Comparison of ENCODE assay signal across 1 cellular context in the genomic region with DNA sequence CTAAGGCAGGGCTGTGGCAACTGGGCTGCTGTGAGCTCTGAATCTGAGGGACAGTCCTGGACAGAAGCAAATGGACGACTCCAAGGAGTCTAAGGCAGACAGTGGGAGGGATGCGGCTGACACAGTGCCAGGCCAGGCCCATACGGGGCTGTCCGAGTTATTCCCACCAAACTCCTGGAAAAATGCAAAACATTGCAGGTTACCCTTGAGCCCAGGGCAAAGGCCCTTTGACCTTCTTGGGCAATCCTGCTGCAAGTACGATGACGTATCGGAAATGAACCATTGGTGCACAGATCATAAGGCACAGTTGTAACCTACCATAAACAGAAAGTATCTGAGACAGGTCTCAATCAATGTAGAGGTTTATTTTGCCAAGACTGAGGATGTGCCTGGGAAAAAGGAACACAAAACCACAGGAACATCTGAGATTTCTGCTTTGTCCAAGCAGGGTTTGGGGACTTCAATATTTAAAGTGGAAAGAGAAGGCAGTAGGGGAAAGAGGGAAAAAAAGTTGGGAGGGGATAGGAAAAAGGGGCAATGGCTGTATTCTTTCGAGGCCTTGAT.
TF ChIP-seq lines count a peak whose summit lies in the region.

No MANE protein-coding gene starts in this region.

TF ChIP-seq in HepG2, 621 proteins besides CTCF, POLR2A, EP300 and RAD21 (continued from another document and continues in another):
- TF ChIP-seq, protein P1, sequence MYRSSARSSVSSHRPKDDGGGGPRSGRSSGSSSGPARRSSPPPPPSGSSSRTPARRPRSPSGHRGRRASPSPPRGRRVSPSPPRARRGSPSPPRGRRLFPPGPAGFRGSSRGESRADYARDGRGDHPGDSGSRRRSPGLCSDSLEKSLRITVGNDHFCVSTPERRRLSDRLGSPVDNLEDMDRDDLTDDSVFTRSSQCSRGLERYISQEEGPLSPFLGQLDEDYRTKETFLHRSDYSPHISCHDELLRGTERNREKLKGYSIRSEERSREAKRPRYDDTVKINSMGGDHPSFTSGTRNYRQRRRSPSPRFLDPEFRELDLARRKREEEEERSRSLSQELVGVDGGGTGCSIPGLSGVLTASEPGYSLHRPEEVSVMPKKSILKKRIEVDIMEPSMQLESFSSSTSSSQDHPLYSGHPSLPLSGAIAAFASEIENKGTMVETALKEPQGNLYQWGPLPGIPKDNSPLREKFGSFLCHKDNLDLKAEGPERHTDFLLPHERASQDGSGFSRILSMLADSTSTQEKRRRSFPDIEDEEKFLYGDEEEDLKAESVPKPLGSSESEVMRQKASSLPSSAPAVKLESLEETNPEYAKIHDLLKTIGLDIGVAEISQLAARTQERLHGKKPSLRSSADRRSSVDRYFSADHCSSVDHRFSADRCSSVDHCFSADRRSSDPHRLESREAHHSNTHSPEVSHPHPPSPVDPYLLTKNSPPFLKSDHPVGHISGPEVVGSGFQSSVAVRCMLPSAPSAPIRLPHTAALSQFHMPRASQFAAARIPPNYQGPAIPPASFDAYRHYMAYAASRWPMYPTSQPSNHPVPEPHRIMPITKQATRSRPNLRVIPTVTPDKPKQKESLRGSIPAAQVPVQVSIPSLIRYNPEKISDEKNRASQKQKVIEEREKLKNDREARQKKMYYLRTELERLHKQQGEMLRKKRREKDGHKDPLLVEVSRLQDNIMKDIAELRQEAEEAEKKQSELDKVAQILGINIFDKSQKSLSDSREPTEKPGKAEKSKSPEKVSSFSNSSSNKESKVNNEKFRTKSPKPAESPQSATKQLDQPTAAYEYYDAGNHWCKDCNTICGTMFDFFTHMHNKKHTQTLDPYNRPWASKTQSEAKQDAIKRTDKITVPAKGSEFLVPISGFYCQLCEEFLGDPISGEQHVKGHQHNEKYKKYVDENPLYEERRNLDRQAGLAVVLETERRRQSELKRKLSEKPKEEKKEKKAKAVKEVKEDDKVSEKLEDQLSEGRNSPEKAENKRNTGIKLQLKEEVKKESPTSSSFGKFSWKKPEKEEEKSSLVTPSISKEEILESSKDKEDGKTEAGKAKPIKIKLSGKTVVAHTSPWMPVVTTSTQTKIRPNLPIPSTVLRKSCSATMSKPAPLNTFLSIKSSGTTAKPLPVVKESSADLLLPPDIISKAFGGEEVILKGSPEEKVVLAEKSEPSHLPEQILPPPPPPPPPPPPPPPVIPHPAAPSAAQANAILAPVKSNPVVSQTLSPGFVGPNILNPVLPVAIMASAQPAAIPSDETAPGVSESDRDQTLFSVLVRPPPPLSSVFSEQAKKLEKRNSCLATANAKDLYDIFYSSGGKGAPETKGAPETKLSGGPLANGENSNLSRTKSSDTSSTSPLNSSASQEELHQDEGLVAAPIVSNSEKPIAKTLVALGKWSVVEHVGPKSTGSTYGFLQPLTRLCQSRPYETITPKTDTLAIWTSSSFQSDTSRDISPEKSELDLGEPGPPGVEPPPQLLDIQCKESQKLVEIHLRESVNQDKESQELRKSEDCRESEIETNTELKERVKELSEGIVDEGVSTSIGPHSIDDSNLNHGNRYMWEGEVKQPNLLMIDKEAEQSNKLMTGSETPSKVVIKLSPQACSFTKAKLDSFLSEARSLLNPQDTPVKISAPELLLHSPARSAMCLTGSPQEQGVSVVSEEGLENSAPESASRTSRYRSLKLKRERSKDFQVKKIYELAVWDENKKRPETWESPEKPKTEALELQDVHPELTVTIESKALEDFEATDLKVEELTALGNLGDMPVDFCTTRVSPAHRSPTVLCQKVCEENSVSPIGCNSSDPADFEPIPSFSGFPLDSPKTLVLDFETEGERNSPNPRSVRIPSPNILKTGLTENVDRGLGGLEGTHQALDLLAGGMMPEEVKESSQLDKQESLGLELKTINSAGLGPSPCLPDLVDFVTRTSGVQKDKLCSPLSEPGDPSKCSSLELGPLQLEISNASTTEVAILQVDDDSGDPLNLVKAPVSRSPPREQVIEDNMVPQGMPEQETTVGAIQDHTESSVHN (CRISPR knock-in tag; IDR thresholded peaks at IDR 0.05) = no peak
- peak; percentile 65; the same call in 1 of the 2 replicates for TF ChIP-seq SAFB2 (CRISPR knock-in tag; IDR thresholded peaks at IDR 0.05; ENCODE audit: borderline replicate concordance, low read depth)
- TF ChIP-seq ZNF83 (CRISPR knock-in tag; IDR thresholded peaks at IDR 0.05; ENCODE audit: borderline replicate concordance) = 0 out of 2 replicates have a peak, but pooled peaks have one; percentile 29
- TF ChIP-seq SETDB1 (CRISPR knock-in tag; IDR thresholded peaks at IDR 0.05; ENCODE audit: borderline replicate concordance) = 0 out of 2 replicates have a peak, but pooled peaks have one; percentile 28
- TF ChIP-seq DPF2 (CRISPR knock-in tag; IDR thresholded peaks at IDR 0.05; ENCODE audit: borderline replicate concordance, low read depth) = peak; percentile 90
- TF ChIP-seq, protein P2, sequence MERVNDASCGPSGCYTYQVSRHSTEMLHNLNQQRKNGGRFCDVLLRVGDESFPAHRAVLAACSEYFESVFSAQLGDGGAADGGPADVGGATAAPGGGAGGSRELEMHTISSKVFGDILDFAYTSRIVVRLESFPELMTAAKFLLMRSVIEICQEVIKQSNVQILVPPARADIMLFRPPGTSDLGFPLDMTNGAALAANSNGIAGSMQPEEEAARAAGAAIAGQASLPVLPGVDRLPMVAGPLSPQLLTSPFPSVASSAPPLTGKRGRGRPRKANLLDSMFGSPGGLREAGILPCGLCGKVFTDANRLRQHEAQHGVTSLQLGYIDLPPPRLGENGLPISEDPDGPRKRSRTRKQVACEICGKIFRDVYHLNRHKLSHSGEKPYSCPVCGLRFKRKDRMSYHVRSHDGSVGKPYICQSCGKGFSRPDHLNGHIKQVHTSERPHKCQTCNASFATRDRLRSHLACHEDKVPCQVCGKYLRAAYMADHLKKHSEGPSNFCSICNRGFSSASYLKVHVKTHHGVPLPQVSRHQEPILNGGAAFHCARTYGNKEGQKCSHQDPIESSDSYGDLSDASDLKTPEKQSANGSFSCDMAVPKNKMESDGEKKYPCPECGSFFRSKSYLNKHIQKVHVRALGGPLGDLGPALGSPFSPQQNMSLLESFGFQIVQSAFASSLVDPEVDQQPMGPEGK (CRISPR knock-in tag; IDR thresholded peaks at IDR 0.05) = 0 out of 2 replicates have a peak, but pooled peaks have one; percentile 33
- no peak for TF ChIP-seq RBAK (CRISPR knock-in tag; IDR thresholded peaks at IDR 0.05)
- no peak for TF ChIP-seq ZNF629 (CRISPR knock-in tag; conservative IDR thresholded peaks at IDR 0.05)
- peak; percentile 69 for TF ChIP-seq ZMYM4 (CRISPR knock-in tag; IDR thresholded peaks at IDR 0.05)
- no peak for TF ChIP-seq NR3C1 (CRISPR knock-in tag; IDR thresholded peaks at IDR 0.05)
- TF ChIP-seq ZNF567 (CRISPR knock-in tag; IDR thresholded peaks at IDR 0.05; ENCODE audit: borderline replicate concordance) = 0 out of 2 replicates have a peak, but pooled peaks have one; percentile 65
- TF ChIP-seq PHF8 (CRISPR knock-in tag; IDR thresholded peaks at IDR 0.05) = 0 out of 2 replicates have a peak, but pooled peaks have one; percentile 17
- no peak for TF ChIP-seq ZNF543 (CRISPR knock-in tag; IDR thresholded peaks at IDR 0.05)
- TF ChIP-seq SYNCRIP (IDR thresholded peaks at IDR 0.05; ENCODE audit: insufficient read depth, low read depth, low read length) = no peak
- TF ChIP-seq NFYC (CRISPR knock-in tag; IDR thresholded peaks at IDR 0.05) = no peak; the same call in 1 of the 2 replicates
- TF ChIP-seq SMAD3 (CRISPR knock-in tag; IDR thresholded peaks at IDR 0.05) = peak; percentile 83; the same call in 1 of the 2 replicates
- peak; percentile 89 for TF ChIP-seq RARA (CRISPR knock-in tag; IDR thresholded peaks at IDR 0.05)
- no peak for TF ChIP-seq ZNF674 (CRISPR knock-in tag; IDR thresholded peaks at IDR 0.05; ENCODE audit: low read depth)
- TF ChIP-seq, protein P3, sequence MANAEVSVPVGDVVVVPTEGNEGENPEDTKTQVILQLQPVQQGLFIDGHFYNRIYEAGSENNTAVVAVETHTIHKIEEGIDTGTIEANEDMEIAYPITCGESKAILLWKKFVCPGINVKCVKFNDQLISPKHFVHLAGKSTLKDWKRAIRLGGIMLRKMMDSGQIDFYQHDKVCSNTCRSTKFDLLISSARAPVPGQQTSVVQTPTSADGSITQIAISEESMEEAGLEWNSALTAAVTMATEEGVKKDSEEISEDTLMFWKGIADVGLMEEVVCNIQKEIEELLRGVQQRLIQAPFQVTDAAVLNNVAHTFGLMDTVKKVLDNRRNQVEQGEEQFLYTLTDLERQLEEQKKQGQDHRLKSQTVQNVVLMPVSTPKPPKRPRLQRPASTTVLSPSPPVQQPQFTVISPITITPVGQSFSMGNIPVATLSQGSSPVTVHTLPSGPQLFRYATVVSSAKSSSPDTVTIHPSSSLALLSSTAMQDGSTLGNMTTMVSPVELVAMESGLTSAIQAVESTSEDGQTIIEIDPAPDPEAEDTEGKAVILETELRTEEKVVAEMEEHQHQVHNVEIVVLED (CRISPR knock-in tag; IDR thresholded peaks at IDR 0.05; ENCODE audit: borderline replicate concordance) = peak; percentile 54
- TF ChIP-seq ZNF17 (CRISPR knock-in tag; IDR thresholded peaks at IDR 0.05) = no peak
- no peak for TF ChIP-seq MEIS1 (CRISPR knock-in tag; IDR thresholded peaks at IDR 0.05; ENCODE audit: borderline replicate concordance)
- 0 out of 2 replicates have a peak, but pooled peaks have one; percentile 43 for TF ChIP-seq ZNF556 (CRISPR knock-in tag; IDR thresholded peaks at IDR 0.05; ENCODE audit: borderline replicate concordance)
- TF ChIP-seq, protein P4, sequence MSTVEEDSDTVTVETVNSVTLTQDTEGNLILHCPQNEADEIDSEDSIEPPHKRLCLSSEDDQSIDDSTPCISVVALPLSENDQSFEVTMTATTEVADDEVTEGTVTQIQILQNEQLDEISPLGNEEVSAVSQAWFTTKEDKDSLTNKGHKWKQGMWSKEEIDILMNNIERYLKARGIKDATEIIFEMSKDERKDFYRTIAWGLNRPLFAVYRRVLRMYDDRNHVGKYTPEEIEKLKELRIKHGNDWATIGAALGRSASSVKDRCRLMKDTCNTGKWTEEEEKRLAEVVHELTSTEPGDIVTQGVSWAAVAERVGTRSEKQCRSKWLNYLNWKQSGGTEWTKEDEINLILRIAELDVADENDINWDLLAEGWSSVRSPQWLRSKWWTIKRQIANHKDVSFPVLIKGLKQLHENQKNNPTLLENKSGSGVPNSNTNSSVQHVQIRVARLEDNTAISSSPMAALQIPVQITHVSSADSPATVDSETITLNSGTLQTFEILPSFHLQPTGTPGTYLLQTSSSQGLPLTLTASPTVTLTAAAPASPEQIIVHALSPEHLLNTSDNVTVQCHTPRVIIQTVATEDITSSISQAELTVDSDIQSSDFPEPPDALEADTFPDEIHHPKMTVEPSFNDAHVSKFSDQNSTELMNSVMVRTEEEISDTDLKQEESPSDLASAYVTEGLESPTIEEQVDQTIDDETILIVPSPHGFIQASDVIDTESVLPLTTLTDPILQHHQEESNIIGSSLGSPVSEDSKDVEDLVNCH (CRISPR knock-in tag; IDR thresholded peaks at IDR 0.05) = no peak
- TF ChIP-seq ZSCAN31 (CRISPR knock-in tag; IDR thresholded peaks at IDR 0.05; ENCODE audit: low read depth) = 0 out of 2 replicates have a peak, but pooled peaks have one; percentile 31
- no peak for TF ChIP-seq LCORL (IDR thresholded peaks at IDR 0.05)
- peak; percentile 99 for TF ChIP-seq LCORL (CRISPR knock-in tag; IDR thresholded peaks at IDR 0.05)
- TF ChIP-seq, protein P5, sequence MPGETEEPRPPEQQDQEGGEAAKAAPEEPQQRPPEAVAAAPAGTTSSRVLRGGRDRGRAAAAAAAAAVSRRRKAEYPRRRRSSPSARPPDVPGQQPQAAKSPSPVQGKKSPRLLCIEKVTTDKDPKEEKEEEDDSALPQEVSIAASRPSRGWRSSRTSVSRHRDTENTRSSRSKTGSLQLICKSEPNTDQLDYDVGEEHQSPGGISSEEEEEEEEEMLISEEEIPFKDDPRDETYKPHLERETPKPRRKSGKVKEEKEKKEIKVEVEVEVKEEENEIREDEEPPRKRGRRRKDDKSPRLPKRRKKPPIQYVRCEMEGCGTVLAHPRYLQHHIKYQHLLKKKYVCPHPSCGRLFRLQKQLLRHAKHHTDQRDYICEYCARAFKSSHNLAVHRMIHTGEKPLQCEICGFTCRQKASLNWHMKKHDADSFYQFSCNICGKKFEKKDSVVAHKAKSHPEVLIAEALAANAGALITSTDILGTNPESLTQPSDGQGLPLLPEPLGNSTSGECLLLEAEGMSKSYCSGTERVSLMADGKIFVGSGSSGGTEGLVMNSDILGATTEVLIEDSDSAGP (CRISPR knock-in tag; IDR thresholded peaks at IDR 0.05; ENCODE audit: borderline replicate concordance) = 0 out of 2 replicates have a peak, but pooled peaks have one; percentile 45
- peak; percentile 20; the same call in 1 of the 2 replicates for TF ChIP-seq GATA4 (IDR thresholded peaks at IDR 0.05; ENCODE audit: borderline replicate concordance, low read depth)
- TF ChIP-seq, protein P6, sequence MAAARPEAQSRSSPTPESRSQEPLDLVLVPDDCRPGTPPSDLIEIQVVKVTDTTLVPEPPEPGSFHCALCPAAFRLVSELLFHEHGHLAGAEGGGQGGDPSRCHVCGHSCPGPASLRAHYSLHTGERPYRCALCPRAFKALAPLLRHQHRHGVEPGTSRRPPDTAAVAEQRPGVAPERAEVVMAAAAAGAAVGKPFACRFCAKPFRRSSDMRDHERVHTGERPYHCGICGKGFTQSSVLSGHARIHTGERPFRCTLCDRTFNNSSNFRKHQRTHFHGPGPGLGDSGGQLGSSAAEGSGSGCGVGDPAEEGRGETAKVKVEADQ (CRISPR knock-in tag; IDR thresholded peaks at IDR 0.05; ENCODE audit: borderline replicate concordance) = peak; percentile 29; the same call in 1 of the 2 replicates
- peak; percentile 10; the same call in 1 of the 2 replicates for TF ChIP-seq SIX1 (CRISPR knock-in tag; IDR thresholded peaks at IDR 0.05; ENCODE audit: borderline replicate concordance)
- no peak for TF ChIP-seq ZNF510 (CRISPR knock-in tag; IDR thresholded peaks at IDR 0.05; ENCODE audit: low read depth)
- TF ChIP-seq TBX2 (CRISPR knock-in tag; IDR thresholded peaks at IDR 0.05; ENCODE audit: borderline replicate concordance) = peak; percentile 61
- no peak for TF ChIP-seq EEA1 (CRISPR knock-in tag; IDR thresholded peaks at IDR 0.05; ENCODE audit: borderline replicate concordance)
- TF ChIP-seq SMAD1 (CRISPR knock-in tag; IDR thresholded peaks at IDR 0.05; ENCODE audit: borderline replicate concordance, low read depth) = 0 out of 2 replicates have a peak, but pooled peaks have one; percentile 26
- peak; percentile 78; the same call in 1 of the 2 replicates for TF ChIP-seq ZMYM3 (CRISPR knock-in tag; IDR thresholded peaks at IDR 0.05)
- peak; percentile 41; the same call in 1 of the 2 replicates for TF ChIP-seq ZBTB20 (CRISPR knock-in tag; IDR thresholded peaks at IDR 0.05; ENCODE audit: borderline replicate concordance, low read depth)
- TF ChIP-seq PHF20 (CRISPR knock-in tag; IDR thresholded peaks at IDR 0.05) = no peak
- TF ChIP-seq, protein P7, sequence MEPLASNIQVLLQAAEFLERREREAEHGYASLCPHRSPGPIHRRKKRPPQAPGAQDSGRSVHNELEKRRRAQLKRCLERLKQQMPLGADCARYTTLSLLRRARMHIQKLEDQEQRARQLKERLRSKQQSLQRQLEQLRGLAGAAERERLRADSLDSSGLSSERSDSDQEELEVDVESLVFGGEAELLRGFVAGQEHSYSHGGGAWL (CRISPR knock-in tag; IDR thresholded peaks at IDR 0.05) = no peak
